Comparison of ENCODE assay signal across 13 cellular contexts in the genomic region with DNA sequence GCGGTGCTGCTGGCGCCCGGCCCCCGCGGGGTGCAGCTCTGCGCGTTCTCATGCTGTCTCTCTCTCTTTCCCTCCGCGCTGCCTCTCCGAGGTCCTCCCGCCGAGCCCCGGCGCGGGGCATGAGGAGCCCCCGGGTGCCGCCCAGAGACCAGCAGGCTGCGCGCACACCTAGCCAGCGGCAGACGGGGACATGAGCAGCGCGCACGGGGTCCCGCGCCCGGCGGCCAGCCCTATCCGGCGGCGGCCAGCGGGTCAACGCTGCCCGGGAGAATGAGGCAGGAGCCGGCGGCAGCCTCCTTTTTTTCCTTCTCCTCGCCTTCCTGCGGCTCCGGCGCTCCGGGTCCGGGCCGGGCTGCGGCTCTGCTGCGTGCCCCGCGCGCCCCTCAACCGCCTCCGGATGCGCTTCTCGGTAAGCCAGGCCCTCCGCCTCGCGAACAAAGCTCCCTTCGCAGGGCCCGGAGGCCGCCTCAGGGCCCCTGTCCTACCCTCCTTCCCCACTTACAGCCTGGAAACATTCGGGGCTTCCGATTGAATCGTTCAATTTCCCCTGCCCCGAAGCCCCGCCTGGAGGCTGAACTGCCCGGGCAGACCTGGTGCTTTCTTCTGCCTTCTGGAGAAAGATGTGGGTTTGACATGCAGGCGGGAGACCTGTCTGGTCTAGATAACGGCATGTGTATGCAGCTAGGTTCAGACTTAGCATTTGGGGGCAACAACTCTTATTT. TPM values are rescaled to one million over a fixed set of nuclear protein-coding genes. Genes with fewer than 3 reads are reported as not detected.
DNase-seq lines count a peak whose midpoint lies in the region; TF ChIP-seq lines count a peak whose summit lies in the region.
"Had no signal": no experiment of that assay in that cellular context is flagged by ENCODE, and none has a peak within 500 bp of the region (broad histone marks: within the 10 kb centered on the region; RNA-seq: fewer than 3 reads in every experiment).

Gene TUNAR (plus strand): TSS at position 64 of the 722 bp plus-strand sequence.

- H3K27ac ChIP-seq in endodermal cell (ENCODE audit: low read depth, low read length) = no peak within 1 kb of the TSS
- H3K27ac ChIP-seq: A549, HL-60 had no signal

- TF ChIP-seq CTCF in endodermal cell (conservative IDR thresholded peaks at IDR 0.05) (no peak), progenitor cell of endocrine pancreas (IDR thresholded peaks at IDR 0.05; ENCODE audit: unreplicated experiment) (peak; percentile 6), lower leg skin (IDR thresholded peaks at IDR 0.05) (no peak)

- peak; percentile 45 for DNase-seq in NCI-H1092 treated with DMSO at 0.1 percent for 48 hours (lab: John Stamatoyannopoulos, UW)
- DNase-seq in NCI-H1092 (lab: John Stamatoyannopoulos, UW) = no peak
- peak; percentile 93 for DNase-seq in NCI-H1694 (lab: John Stamatoyannopoulos, UW)
- peak; percentile 79 for DNase-seq in endodermal cell
- DNase-seq in progenitor cell of endocrine pancreas (ENCODE audit: low spot score, unreplicated experiment) = peak; percentile 19
- no peak for DNase-seq in HUDEP-2 (lab: John Stamatoyannopoulos, UW; ENCODE audit: unreplicated experiment in 76 of 76)
- no peak for DNase-seq in lower leg skin (ENCODE audit: low spot score in 2 of 2)
- DNase-seq in activated CD4-positive, alpha-beta T cell treated with anti-CD3 and anti-CD28 coated beads, Interleukin-2, amount 50 U/mL, for 48 hours = no peak

- peaks cover 30% of the 10 kb centered on the region for H3K27me3 ChIP-seq in endodermal cell (ENCODE audit: control insufficient read depth, insufficient read depth, low read length, poor library complexity, severe bottlenecking)

- H3K36me3 Mint-ChIP-seq in endodermal cell (ENCODE audit: low read depth) = no peaks in the 10 kb centered on the region
- no peaks in the 10 kb centered on the region for H3K36me3 Mint-ChIP-seq in progenitor cell of endocrine pancreas (ENCODE audit: insufficient read depth)

- H3K4me1 Mint-ChIP-seq in endodermal cell (peaks cover 23% of the 10 kb centered on the region), progenitor cell of endocrine pancreas (ENCODE audit: low read depth) (peaks cover 16% of the 10 kb centered on the region)

- H3K9ac ChIP-seq in endodermal cell (ENCODE audit: extremely low read depth, low read length, poor library complexity, severe bottlenecking) = peak within 1 kb of the TSS; percentile 40

- H3K4me3 ChIP-seq in endodermal cell (ENCODE audit: low read length) (peak within 1 kb of the TSS; percentile 81), lower leg skin (ENCODE audit: low read depth, poor library complexity, severe bottlenecking) (no peak within 1 kb of the TSS)
- H3K4me3 ChIP-seq: A549 had no signal

- H3K4me3 Mint-ChIP-seq in endodermal cell = peak within 1 kb of the TSS; percentile 75
- peak within 1 kb of the TSS; percentile 74 for H3K4me3 Mint-ChIP-seq in progenitor cell of endocrine pancreas (ENCODE audit: low read depth)

- intact Hi-C loops in lower leg skin (cut with DNase I; ENCODE audit: low total_unique reads) = no loop called here

- H3K36me3 ChIP-seq in endodermal cell (ENCODE audit: control insufficient read depth, insufficient read depth, low read length) = no peaks in the 10 kb centered on the region

- H3K27ac Mint-ChIP-seq in endodermal cell (no peak within 1 kb of the TSS), progenitor cell of endocrine pancreas (peak within 1 kb of the TSS; percentile 4)

- H3K4me1 ChIP-seq in endodermal cell (ENCODE audit: control insufficient read depth, insufficient read depth, low read length) = no peaks in the 10 kb centered on the region
- H3K4me1 ChIP-seq: A549 had no signal

- H3K9me3 Mint-ChIP-seq in endodermal cell (no peaks in the 10 kb centered on the region), progenitor cell of endocrine pancreas (ENCODE audit: low read depth) (no peaks in the 10 kb centered on the region)

- 1 to 2% methylated on average over 47 to 66 of the region's 66 CpGs for WGBS in endodermal cell (ENCODE audit: insufficient coverage in 1 of 2, insufficient read length in 1 of 2), 2 experiments
- 3 to 5% methylated on average over 30 to 42 of the region's 66 CpGs for WGBS in lower leg skin, 2 donors

- H3K27me3 Mint-ChIP-seq in endodermal cell (ENCODE audit: insufficient read depth) (peaks cover 25% of the 10 kb centered on the region), progenitor cell of endocrine pancreas (peaks cover 53% of the 10 kb centered on the region)

- H3K9me3 ChIP-seq in endodermal cell (ENCODE audit: control insufficient read depth, low read length) = no peaks in the 10 kb centered on the region
- H3K9me3 ChIP-seq: A549 had no signal

- no peak for TF ChIP-seq POLR2A in lower leg skin (IDR thresholded peaks at IDR 0.05)

RNA-seq across cellular contexts. Expression of gene TUNAR, which starts in this region (rescaled TPM):
- total RNA-seq in endodermal cell = 10 to 100 TPM; 26.2 to 30.0 TPM
- polyA plus RNA-seq in endodermal cell (2013, experiment 1 of 2) = 10.0 TPM
- 8.7 TPM for polyA plus RNA-seq in endodermal cell (2013, experiment 2 of 2)
- 4.0 and 4.6 TPM in 2 replicates for total RNA-seq in progenitor cell of endocrine pancreas
- total RNA-seq in lower leg skin = under 1 TPM in 1 of 4 donors, not detected in 3; 0.10 TPM
- total RNA-seq: cardiac septum, skeletal muscle tissue had no signal
- polyA plus RNA-seq: A549, keratinocyte had no signal

Comparison
In these comparisons a context has a peak if more than half of its experiments do, and no peak if none do; other contexts are left out.
1. DNase-seq: peak in NCI-H1092 treated with DMSO at 0.1 percent for 48 hours (single experiment), NCI-H1694 (single experiment), endodermal cell (single experiment) and progenitor cell of endocrine pancreas (single experiment); none in NCI-H1092 (single experiment), HUDEP-2 (0 of 76), lower leg skin (0 of 2) and activated CD4-positive, alpha-beta T cell treated with anti-CD3 and anti-CD28 coated beads, Interleukin-2, amount 50 U/mL, for 48 hours (0 of 2).